9 cellular contexts compared by ENCODE assay signal in genomic region chr3:39107874-39108308, GRCh38. TPM values are rescaled to one million over a fixed set of nuclear protein-coding genes. Genes with fewer than 3 reads are reported as not detected.
DNase-seq lines count a peak whose midpoint lies in the region; ATAC-seq lines count a peak whose summit lies in the region.
"Had no signal": no experiment of that assay in that cellular context is flagged by ENCODE, and none has a peak within 500 bp of the region (broad histone marks: within the 10 kb centered on the region; RNA-seq: fewer than 3 reads in every experiment).

No MANE protein-coding gene starts in this region.

- peak overlapping the region; percentile 71 to 98 (median 92) for H3K27ac Mint-ChIP-seq in CD8-positive, alpha-beta memory T cell
- peak overlapping the region; percentile 86 to 93 for H3K27ac Mint-ChIP-seq in activated naive CD4-positive, alpha-beta T cell treated with anti-CD3 and anti-CD28 coated beads, Interleukin-2, amount 50 U/mL, for 72 hours

- peaks cover 0 to 2% of the 10 kb centered on the region in 2 donors for H3K27me3 Mint-ChIP-seq in CD8-positive, alpha-beta memory T cell

- ATAC-seq in HG02885 (IDR thresholded peaks at IDR 0.05; ENCODE audit: poor library complexity, unreplicated experiment): peak; percentile 31
- peak in 1 of 2 donors; percentile 24 for ATAC-seq in activated naive CD4-positive, alpha-beta T cell treated with anti-CD3 and anti-CD28 coated beads, Interleukin-2, amount 50 U/mL, for 72 hours
- no peak for ATAC-seq in HG03196 (IDR thresholded peaks at IDR 0.05; ENCODE audit: unreplicated experiment)

- H3K9me3 Mint-ChIP-seq in CD8-positive, alpha-beta memory T cell: no peaks in the 10 kb centered on the region
- H3K9me3 Mint-ChIP-seq in activated naive CD4-positive, alpha-beta T cell treated with anti-CD3 and anti-CD28 coated beads, Interleukin-2, amount 50 U/mL, for 72 hours: no peaks in the 10 kb centered on the region

- peaks cover 0 to 9% (median 0%) of the 10 kb centered on the region in 3 donors for H3K36me3 Mint-ChIP-seq in CD8-positive, alpha-beta memory T cell
- peaks cover 0 to 5% of the 10 kb centered on the region in 2 donors for H3K36me3 Mint-ChIP-seq in activated naive CD4-positive, alpha-beta T cell treated with anti-CD3 and anti-CD28 coated beads, Interleukin-2, amount 50 U/mL, for 72 hours

- peak in 1 of 5 donors; percentile 17 for DNase-seq in CD8-positive, alpha-beta memory T cell
- no peak for DNase-seq in activated naive CD4-positive, alpha-beta T cell treated with anti-CD3 and anti-CD28 coated beads, Interleukin-2, amount 50 U/mL, for 72 hours (ENCODE audit: low spot score in 2 of 2)
- DNase-seq in hepatic stellate cell (ENCODE audit: low spot score) (peak; percentile 64), HuH-7 (ENCODE audit: low spot score) (no peak)
- DNase-seq in activated CD4-positive, CD25-positive, alpha-beta regulatory T cell treated with anti-CD3 and anti-CD28 coated beads, Interleukin-2, amount 50 U/mL, for 72 hours: no peak

- H3K27ac ChIP-seq in CD8-positive, alpha-beta memory T cell (ENCODE audit: low read depth, low read length): peak overlapping the region; percentile 66
- H3K27ac ChIP-seq in skin epidermis: peak overlapping the region; percentile 77 to 99 (median 95)

- no peaks in the 10 kb centered on the region for H3K9me3 ChIP-seq in CD8-positive, alpha-beta memory T cell (ENCODE audit: low read length)

- POLR2A ChIA-PET in CD8-positive, alpha-beta memory T cell (lab: Charles Lee): no interaction called here

- H3K4me3 Mint-ChIP-seq in CD8-positive, alpha-beta memory T cell: peak overlapping the region; percentile 86 to 98 (median 93)

- no peaks in the 10 kb centered on the region for H3K27me3 ChIP-seq in CD8-positive, alpha-beta memory T cell (ENCODE audit: insufficient read depth, low read length, poor library complexity, severe bottlenecking)

- peaks cover 49 to 55% (median 52%) of the 10 kb centered on the region in 3 donors for H3K4me1 Mint-ChIP-seq in CD8-positive, alpha-beta memory T cell

- CTCF ChIA-PET in CD8-positive, alpha-beta memory T cell (lab: Charles Lee): interaction anchor here (0.8 to 3.2 kb wide), 5 partner anchors 72 to 185 kb away, joined by 3 to 13 read pairs (median 5); no protein-coding TSS in a partner anchor

- peak overlapping the region; percentile 71 for H3K4me3 ChIP-seq in CD8-positive, alpha-beta memory T cell (ENCODE audit: low read length)
- H3K4me3 ChIP-seq in skin epidermis: peak overlapping the region; percentile 66 to 98 (median 84)

- no peaks in the 10 kb centered on the region for H3K36me3 ChIP-seq in CD8-positive, alpha-beta memory T cell (ENCODE audit: insufficient read depth, low read length)

- H3K4me1 ChIP-seq in CD8-positive, alpha-beta memory T cell (ENCODE audit: insufficient read depth, low read length): peaks cover 29% of the 10 kb centered on the region

RNA-seq across cellular contexts. Expression of gene TTC21A, which starts 0.4 kb away (rescaled TPM):
- 1 to 10 TPM in 1 of 2 experiments, under 1 TPM in 1; 0.80 to 1.1 TPM for total RNA-seq in CD8-positive, alpha-beta memory T cell
- 0.67 TPM for polyA plus RNA-seq in CD8-positive, alpha-beta memory T cell
- 1 to 10 TPM; 1.6 to 2.5 TPM for total RNA-seq in activated naive CD4-positive, alpha-beta T cell treated with anti-CD3 and anti-CD28 coated beads, Interleukin-2, amount 50 U/mL, for 72 hours

RNA-seq across cellular contexts. Expression of gene GORASP1, which starts 0.5 kb away (rescaled TPM):
- total RNA-seq in CD8-positive, alpha-beta memory T cell: 10 to 100 TPM; 21.6 to 22.8 TPM
- 16.9 TPM for polyA plus RNA-seq in CD8-positive, alpha-beta memory T cell
- total RNA-seq in activated naive CD4-positive, alpha-beta T cell treated with anti-CD3 and anti-CD28 coated beads, Interleukin-2, amount 50 U/mL, for 72 hours: 10 to 100 TPM; 19.0 to 22.7 TPM

RNA-seq across cellular contexts. Expression of gene CSRNP1, which starts 45.5 kb away (rescaled TPM):
- total RNA-seq in CD8-positive, alpha-beta memory T cell: 10 to 100 TPM; 31.7 to 33.8 TPM
- polyA plus RNA-seq in CD8-positive, alpha-beta memory T cell: 30.7 TPM
- 10 to 100 TPM; 72.9 to 87.1 TPM for total RNA-seq in activated naive CD4-positive, alpha-beta T cell treated with anti-CD3 and anti-CD28 coated beads, Interleukin-2, amount 50 U/mL, for 72 hours

RNA-seq across cellular contexts. Expression of gene WDR48, which starts 56.1 kb away (rescaled TPM):
- total RNA-seq in CD8-positive, alpha-beta memory T cell: 10 to 100 TPM; 44.7 to 46.3 TPM
- 44.7 TPM for polyA plus RNA-seq in CD8-positive, alpha-beta memory T cell
- total RNA-seq in activated naive CD4-positive, alpha-beta T cell treated with anti-CD3 and anti-CD28 coated beads, Interleukin-2, amount 50 U/mL, for 72 hours: 10 to 100 TPM; 39.2 to 51.8 TPM

RNA-seq across cellular contexts. Expression of gene SCN11A, which starts 56.1 kb away (rescaled TPM):
- total RNA-seq in CD8-positive, alpha-beta memory T cell: under 1 TPM; 0.07 to 0.09 TPM
- polyA plus RNA-seq in CD8-positive, alpha-beta memory T cell: not detected
- total RNA-seq in activated naive CD4-positive, alpha-beta T cell treated with anti-CD3 and anti-CD28 coated beads, Interleukin-2, amount 50 U/mL, for 72 hours: under 1 TPM; 0.09 to 0.21 TPM
- total RNA-seq: HT1080 had no signal
